ENCODE assay signal across 15 cellular contexts in the genomic region with DNA sequence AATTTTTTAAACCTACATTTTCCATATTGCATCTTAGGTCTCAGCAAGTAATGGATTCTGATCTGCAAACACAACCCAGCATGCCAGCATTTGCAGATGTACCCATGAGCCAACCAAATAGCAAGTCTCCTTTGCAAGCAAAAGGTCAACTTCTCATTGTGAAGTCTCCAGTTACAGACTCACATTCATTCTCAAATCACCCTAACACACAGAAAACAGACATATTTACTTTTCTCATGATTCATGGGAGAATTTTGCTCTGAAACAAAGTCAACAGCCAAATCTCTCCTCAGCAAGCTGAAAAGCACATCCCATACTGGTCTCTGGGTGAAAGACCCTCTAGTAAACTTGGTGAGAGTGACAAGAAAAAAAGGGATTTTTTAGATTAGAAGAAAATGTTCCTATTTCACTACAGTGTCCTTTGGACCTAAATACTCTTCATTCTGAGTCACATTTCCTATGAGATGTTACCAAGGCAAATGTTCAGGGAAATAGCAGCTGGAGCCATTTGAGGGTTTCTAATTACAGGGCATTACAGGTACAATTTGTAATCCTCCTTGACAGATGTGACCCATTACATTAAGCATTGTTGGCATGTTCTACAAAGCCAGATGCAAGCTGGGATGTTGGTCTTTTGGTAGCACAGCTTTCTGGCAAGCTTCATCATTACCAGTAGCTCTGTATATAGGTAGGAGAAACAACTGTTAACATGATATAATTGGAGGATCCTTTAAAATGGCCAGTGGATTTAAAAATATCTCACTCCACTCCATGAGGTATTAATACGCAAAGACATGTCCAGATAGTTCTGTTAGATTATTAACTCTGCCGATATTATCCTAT.
DNase-seq lines count a peak whose midpoint lies in the region; ATAC-seq lines count a peak whose summit lies in the region.
"Had no signal": no experiment of that assay in that cellular context is flagged by ENCODE, and none has a peak within 500 bp of the region (broad histone marks: within the 10 kb centered on the region; RNA-seq: fewer than 3 reads in every experiment).

No MANE protein-coding gene starts in this region.

- H3K27me3 Mint-ChIP-seq in stimulated activated naive CD8-positive, alpha-beta T cell treated with anti-CD3 and anti-CD28 coated beads, Interleukin-15, amount 100 ng/mL, for 72 hours, result no peaks in the 10 kb centered on the region
- H3K27me3 Mint-ChIP-seq: activated T-helper 17 cell treated with anti-CD3 and anti-CD28 coated beads, Interleukin-2, amount 50 U/mL, for 72 hours had no signal

- H3K27ac Mint-ChIP-seq in stimulated activated naive CD8-positive, alpha-beta T cell treated with anti-CD3 and anti-CD28 coated beads, Interleukin-15, amount 100 ng/mL, for 72 hours, result no peak overlapping the region
- H3K27ac Mint-ChIP-seq: activated T-helper 17 cell treated with anti-CD3 and anti-CD28 coated beads, Interleukin-2, amount 50 U/mL, for 72 hours; T-helper 1 cell treated with Interleukin-12 subunit alpha and Interleukin-12 subunit beta and Interleukin-4 antibody, amounts not matched to agents 30 μg/mL and 1 μg/mL, for 36 hours had no signal

- no peaks in the 10 kb centered on the region for H3K9me3 Mint-ChIP-seq in stimulated activated naive CD8-positive, alpha-beta T cell treated with anti-CD3 and anti-CD28 coated beads, Interleukin-15, amount 100 ng/mL, for 72 hours
- H3K9me3 Mint-ChIP-seq: activated T-helper 17 cell treated with anti-CD3 and anti-CD28 coated beads, Interleukin-2, amount 50 U/mL, for 72 hours; T-helper 1 cell treated with Interleukin-12 subunit alpha and Interleukin-12 subunit beta and Interleukin-4 antibody, amounts not matched to agents 30 μg/mL and 1 μg/mL, for 36 hours had no signal

- no peak overlapping the region for H3K4me3 Mint-ChIP-seq in stimulated activated naive CD8-positive, alpha-beta T cell treated with anti-CD3 and anti-CD28 coated beads, Interleukin-15, amount 100 ng/mL, for 72 hours
- H3K4me3 Mint-ChIP-seq: activated T-helper 17 cell treated with anti-CD3 and anti-CD28 coated beads, Interleukin-2, amount 50 U/mL, for 72 hours; T-helper 1 cell treated with Interleukin-12 subunit alpha and Interleukin-12 subunit beta and Interleukin-4 antibody, amounts not matched to agents 30 μg/mL and 1 μg/mL, for 36 hours had no signal

- H3K4me1 Mint-ChIP-seq in stimulated activated naive CD8-positive, alpha-beta T cell treated with anti-CD3 and anti-CD28 coated beads, Interleukin-15, amount 100 ng/mL, for 72 hours, result no peaks in the 10 kb centered on the region
- H3K4me1 Mint-ChIP-seq: activated T-helper 17 cell treated with anti-CD3 and anti-CD28 coated beads, Interleukin-2, amount 50 U/mL, for 72 hours had no signal

- DNase-seq in D341Med (ENCODE audit: low spot score) (peak; percentile 37), NCI-H1105 (lab: John Stamatoyannopoulos, UW) (peak; percentile 67), NCI-H524 treated with DMSO at 0.1 percent for 48 hours (lab: John Stamatoyannopoulos, UW) (peak; percentile 86), iris pigment epithelial cell (ENCODE audit: low read depth) (peak; percentile 9), SKM-1 (lab: John Stamatoyannopoulos, UW; ENCODE audit: unreplicated experiment) (no peak)
- no peak for DNase-seq in stimulated activated naive CD8-positive, alpha-beta T cell treated with anti-CD3 and anti-CD28 coated beads, Interleukin-15, amount 100 ng/mL, for 72 hours
- DNase-seq: cerebellar nuclear complex; Kasumi-1; left colon; Peyer's patch; stimulated activated naive CD4-positive, alpha-beta T cell had no signal

- ATAC-seq in HG02642 (IDR thresholded peaks at IDR 0.05; ENCODE audit: poor library complexity, unreplicated experiment), result no peak
- ATAC-seq in stimulated activated naive CD8-positive, alpha-beta T cell treated with anti-CD3 and anti-CD28 coated beads, Interleukin-15, amount 100 ng/mL, for 72 hours, result no peak
- ATAC-seq in HG02840 (IDR thresholded peaks at IDR 0.05; ENCODE audit: low FRiP score, unreplicated experiment), result no peak
- ATAC-seq: activated T-helper 17 cell treated with anti-CD3 and anti-CD28 coated beads, Interleukin-2, amount 50 U/mL, for 72 hours; left colon had no signal

Comparison
In these comparisons a context has a peak if more than half of its experiments do, and no peak if none do; other contexts are left out.
1. DNase-seq: peak in D341Med (single experiment), NCI-H1105 (single experiment), NCI-H524 treated with DMSO at 0.1 percent for 48 hours (single experiment) and iris pigment epithelial cell (single experiment); none in SKM-1 (single experiment) and stimulated activated naive CD8-positive, alpha-beta T cell treated with anti-CD3 and anti-CD28 coated beads, Interleukin-15, amount 100 ng/mL, for 72 hours (0 of 2).